In genomic region chr16:82864332-82865040, GRCh38 we compare ENCODE assay signal across 32 cellular contexts.
"Had no signal": no experiment of that assay in that cellular context is flagged by ENCODE, and none has a peak within 500 bp of the region (broad histone marks: within the 10 kb centered on the region; RNA-seq: fewer than 3 reads in every experiment).

No MANE protein-coding gene starts in this region.

- H3K27ac Mint-ChIP-seq: activated CD4-positive, alpha-beta memory T cell treated with anti-CD3 and anti-CD28 coated beads for 36 hours; activated CD4-positive, alpha-beta T cell treated with anti-CD3 and anti-CD28 coated beads for 36 hours; activated CD4-positive, alpha-beta T cell treated with anti-CD3 and anti-CD28 coated beads, Interleukin-2, amount 10 ng/mL, durations not matched to agents 24 days and 14 days; activated CD8-positive, alpha-beta memory T cell treated with anti-CD3 and anti-CD28 coated beads, Interleukin-2, amount 10 ng/mL, durations not matched to agents 7 days and 5 days; activated CD8-positive, alpha-beta T cell treated with anti-CD3 and anti-CD28 coated beads, Interleukin-2, amount 10 ng/mL, durations not matched to agents 7 days and 5 days; activated naive CD4-positive, alpha-beta T cell treated with anti-CD3 and anti-CD28 coated beads for 36 hours; activated naive CD4-positive, alpha-beta T cell treated with anti-CD3 and anti-CD28 coated beads, Interleukin-2, amount 50 U/mL, for 24 hours; activated naive CD8-positive, alpha-beta T cell treated with anti-CD3 and anti-CD28 coated beads for 36 hours; activated naive CD8-positive, alpha-beta T cell treated with anti-CD3 and anti-CD28 coated beads, Interleukin-2, amount 50 U/mL, for 24 hours; activated T-helper 1 cell treated with anti-CD3 and anti-CD28 coated beads, Interleukin-12 subunit alpha, Interleukin-12 subunit beta, Interleukin-2, Interleukin-4 antibody, amounts not matched to agents 30 ng/mL and 10 ng/mL and 1 ng/mL, durations not matched to agents 14 hours and 24 hours and 36 hours; activated T-helper 2 cell treated with anti-CD3 and anti-CD28 coated beads, Interferon-gamma antibody, Interleukin-2, Interleukin-4, amounts not matched to agents 10 μg/mL and 5 μg/mL and 100 μg/mL, durations not matched to agents 14 hours and 24 hours and 36 hours; T-helper 17 cell; T-helper 2 cell treated with Interferon-gamma antibody and Interleukin-4, amounts not matched to agents 5 μg/mL and 100 μg/mL, for 36 hours had no signal

- H3K4me3 Mint-ChIP-seq: activated CD4-positive, alpha-beta memory T cell treated with anti-CD3 and anti-CD28 coated beads for 36 hours; activated CD4-positive, alpha-beta T cell treated with anti-CD3 and anti-CD28 coated beads for 36 hours; activated CD4-positive, alpha-beta T cell treated with anti-CD3 and anti-CD28 coated beads, Interleukin-2, amount 10 ng/mL, durations not matched to agents 24 days and 14 days; activated CD8-positive, alpha-beta memory T cell treated with anti-CD3 and anti-CD28 coated beads, Interleukin-2, amount 10 ng/mL, durations not matched to agents 7 days and 5 days; activated CD8-positive, alpha-beta T cell treated with anti-CD3 and anti-CD28 coated beads, Interleukin-2, amount 10 ng/mL, durations not matched to agents 7 days and 5 days; activated naive CD4-positive, alpha-beta T cell treated with anti-CD3 and anti-CD28 coated beads for 36 hours; activated naive CD4-positive, alpha-beta T cell treated with anti-CD3 and anti-CD28 coated beads, Interleukin-2, amount 50 U/mL, for 24 hours; activated naive CD8-positive, alpha-beta T cell treated with anti-CD3 and anti-CD28 coated beads for 36 hours; activated naive CD8-positive, alpha-beta T cell treated with anti-CD3 and anti-CD28 coated beads, Interleukin-2, amount 50 U/mL, for 24 hours; activated T-helper 1 cell treated with anti-CD3 and anti-CD28 coated beads, Interleukin-12 subunit alpha, Interleukin-12 subunit beta, Interleukin-2, Interleukin-4 antibody, amounts not matched to agents 30 ng/mL and 10 ng/mL and 1 ng/mL, durations not matched to agents 14 hours and 24 hours and 36 hours; T-helper 17 cell; T-helper 2 cell treated with Interferon-gamma antibody and Interleukin-4, amounts not matched to agents 5 μg/mL and 100 μg/mL, for 36 hours had no signal

- H3K36me3 ChIP-seq: adrenal gland had no signal

- H3K4me3 ChIP-seq: adrenal gland, body of pancreas had no signal

- DNase-seq: activated CD4-positive, alpha-beta memory T cell treated with anti-CD3 and anti-CD28 coated beads for 36 hours; activated CD4-positive, alpha-beta T cell treated with anti-CD3 and anti-CD28 coated beads for 36 hours; activated CD4-positive, alpha-beta T cell treated with anti-CD3 and anti-CD28 coated beads, Interleukin-2, amount 10 ng/mL, durations not matched to agents 24 days and 14 days; activated CD4-positive, CD25-positive, alpha-beta regulatory T cell; activated CD4-positive, CD25-positive, alpha-beta regulatory T cell treated with anti-CD3 and anti-CD28 coated beads, Interleukin-2, amount 50 U/mL, for 72 hours; activated CD8-positive, alpha-beta memory T cell treated with anti-CD3 and anti-CD28 coated beads, Interleukin-2, amount 10 ng/mL, durations not matched to agents 7 days and 5 days; activated CD8-positive, alpha-beta memory T cell treated with anti-CD3 and anti-CD28 coated beads, Interleukin-2, amount 50 U/mL, for 4 hours; activated CD8-positive, alpha-beta T cell treated with anti-CD3 and anti-CD28 coated beads, Interleukin-2, amount 10 ng/mL, durations not matched to agents 7 days and 5 days; activated effector memory CD4-positive, alpha-beta T cell treated with anti-CD3 and anti-CD28 coated beads, Interleukin-2, amount 50 U/mL, for 16 hours; activated naive CD4-positive, alpha-beta T cell treated with anti-CD3 and anti-CD28 coated beads for 36 hours; activated naive CD8-positive, alpha-beta T cell treated with anti-CD3 and anti-CD28 coated beads for 36 hours; activated naive CD8-positive, alpha-beta T cell treated with anti-CD3 and anti-CD28 coated beads, Interleukin-2, amount 50 U/mL, for 24 hours; activated T-cell treated with anti-CD3 and anti-CD28 coated beads, Interleukin-2, amount 50 U/mL, for 1 hour; activated T-cell treated with anti-CD3 and anti-CD28 coated beads, Interleukin-2, amount 50 U/mL, for 48 hours; adrenal gland; amygdala; aorta; body of pancreas; caudate nucleus; effector CD8-positive, alpha-beta T cell; foreskin fibroblast; head of caudate nucleus; T-helper 17 cell; T1000 had no signal

- H3K4me1 Mint-ChIP-seq: activated CD4-positive, alpha-beta T cell treated with anti-CD3 and anti-CD28 coated beads for 36 hours; activated CD4-positive, alpha-beta T cell treated with anti-CD3 and anti-CD28 coated beads, Interleukin-2, amount 10 ng/mL, durations not matched to agents 24 days and 14 days; activated CD8-positive, alpha-beta memory T cell treated with anti-CD3 and anti-CD28 coated beads, Interleukin-2, amount 10 ng/mL, durations not matched to agents 7 days and 5 days; activated naive CD4-positive, alpha-beta T cell treated with anti-CD3 and anti-CD28 coated beads, Interleukin-2, amount 50 U/mL, for 24 hours; activated naive CD8-positive, alpha-beta T cell treated with anti-CD3 and anti-CD28 coated beads for 36 hours; activated naive CD8-positive, alpha-beta T cell treated with anti-CD3 and anti-CD28 coated beads, Interleukin-2, amount 50 U/mL, for 24 hours; T-helper 17 cell had no signal

- H3K4me1 ChIP-seq: adrenal gland had no signal

- H3K9me3 ChIP-seq: adrenal gland, body of pancreas had no signal

- FAIRE-seq: colon, endometrium, frontal cortex had no signal

- H3K27me3 Mint-ChIP-seq: activated CD4-positive, alpha-beta T cell treated with anti-CD3 and anti-CD28 coated beads for 36 hours; activated CD4-positive, alpha-beta T cell treated with anti-CD3 and anti-CD28 coated beads, Interleukin-2, amount 10 ng/mL, durations not matched to agents 24 days and 14 days; activated CD8-positive, alpha-beta memory T cell treated with anti-CD3 and anti-CD28 coated beads, Interleukin-2, amount 10 ng/mL, durations not matched to agents 7 days and 5 days; activated naive CD4-positive, alpha-beta T cell treated with anti-CD3 and anti-CD28 coated beads, Interleukin-2, amount 50 U/mL, for 24 hours; activated naive CD8-positive, alpha-beta T cell treated with anti-CD3 and anti-CD28 coated beads for 36 hours; T-helper 17 cell had no signal

- H3K27ac ChIP-seq: adrenal gland, body of pancreas had no signal

- H3K36me3 Mint-ChIP-seq: activated CD8-positive, alpha-beta memory T cell treated with anti-CD3 and anti-CD28 coated beads, Interleukin-2, amount 10 ng/mL, durations not matched to agents 7 days and 5 days; activated naive CD4-positive, alpha-beta T cell treated with anti-CD3 and anti-CD28 coated beads, Interleukin-2, amount 50 U/mL, for 24 hours; activated naive CD8-positive, alpha-beta T cell treated with anti-CD3 and anti-CD28 coated beads for 36 hours had no signal

- ATAC-seq: activated CD4-positive, alpha-beta T cell treated with anti-CD3 and anti-CD28 coated beads for 36 hours; activated CD8-positive, alpha-beta memory T cell treated with anti-CD3 and anti-CD28 coated beads, Interleukin-2, amount 10 ng/mL, durations not matched to agents 7 days and 5 days; activated CD8-positive, alpha-beta T cell treated with anti-CD3 and anti-CD28 coated beads, Interleukin-2, amount 10 ng/mL, durations not matched to agents 7 days and 5 days; activated naive CD8-positive, alpha-beta T cell treated with anti-CD3 and anti-CD28 coated beads, Interleukin-2, amount 50 U/mL, for 24 hours; body of pancreas; esophagus mucosa; T-helper 17 cell had no signal

- H3K27me3 ChIP-seq: adrenal gland, body of pancreas had no signal
